In the genomic region with DNA sequence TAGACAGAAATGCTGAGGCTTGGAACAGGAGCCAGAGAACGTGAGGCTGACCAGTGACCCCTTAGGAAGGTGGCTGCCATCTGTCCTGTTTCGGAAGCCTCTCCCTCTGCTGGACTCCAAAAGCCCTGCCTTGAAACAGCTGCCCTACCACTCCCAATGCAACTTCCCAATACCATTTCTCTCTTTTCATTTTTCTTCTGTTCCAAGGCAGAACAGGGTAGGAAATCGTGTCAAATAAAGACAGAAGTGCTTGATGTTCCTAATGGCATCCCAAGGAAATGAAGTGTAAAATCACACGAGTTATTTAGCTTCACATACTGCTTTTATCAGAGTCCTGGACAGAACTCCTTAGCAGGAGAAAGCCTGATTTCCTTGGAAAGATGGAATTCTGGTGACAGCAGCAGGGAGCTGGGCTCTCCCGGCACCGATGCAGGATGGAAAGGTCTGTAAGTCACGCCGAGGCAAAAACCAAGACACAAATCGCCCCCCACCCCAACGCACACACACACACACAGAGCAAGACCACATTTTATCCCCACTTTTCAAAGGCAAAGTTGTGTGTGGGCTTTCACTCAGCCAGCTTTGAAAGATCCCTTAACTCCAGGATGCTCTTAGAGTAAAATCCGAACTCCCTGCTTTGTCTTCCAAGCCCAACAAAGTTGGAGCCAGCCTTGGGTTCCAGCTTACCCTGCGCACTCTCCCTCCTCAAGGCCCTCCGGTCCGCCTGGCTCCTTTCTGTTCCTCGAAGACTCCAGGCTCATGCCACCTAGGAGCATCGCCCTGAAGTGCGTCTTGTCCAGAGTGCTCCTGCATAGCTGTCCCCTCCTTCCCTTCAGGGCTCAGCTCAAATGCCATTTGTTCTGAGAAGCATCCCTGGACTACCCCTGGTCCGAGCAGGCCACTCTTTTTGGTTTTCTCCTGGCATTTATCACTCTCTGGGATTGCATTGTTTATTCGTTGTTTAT, we compare ENCODE assay signal across 19 cellular contexts. TPM values are rescaled to one million over a fixed set of nuclear protein-coding genes. Genes with fewer than 3 reads are reported as not detected.
DNase-seq lines count a peak whose midpoint lies in the region; ATAC-seq lines count a peak whose summit lies in the region.
"Had no signal": no experiment of that assay in that cellular context is flagged by ENCODE, and none has a peak within 500 bp of the region (broad histone marks: within the 10 kb centered on the region; RNA-seq: fewer than 3 reads in every experiment).

No MANE protein-coding gene starts in this region.

- DNase-seq in activated naive CD8-positive, alpha-beta T cell treated with anti-CD3 and anti-CD28 coated beads, Interleukin-2, amount 10 ng/mL, durations not matched to agents 7 days and 5 days: peak; percentile 10
- DNase-seq in activated naive CD8-positive, alpha-beta T cell treated with anti-CD3 and anti-CD28 coated beads, Interleukin-2, amount 50 U/mL, for 24 hours: no peak
- DNase-seq in central memory CD8-positive, alpha-beta T cell (ENCODE audit: low spot score in 2 of 2): no peak
- DNase-seq in mesenteric fat pad (ENCODE audit: low spot score) (peak; percentile 59), glomerular visceral epithelial cell (ENCODE audit: extremely low spot score) (no peak)
- no peak for DNase-seq in stimulated activated CD4-positive, alpha-beta T cell treated with anti-CD3 and anti-CD28 coated beads, Interleukin-15, amount 100 ng/mL, for 24 hours
- DNase-seq: activated CD4-positive, alpha-beta T cell treated with anti-CD3 and anti-CD28 coated beads, Interleukin-2, amount 10 ng/mL, durations not matched to agents 24 days and 14 days; activated gamma-delta T cell treated with Interleukin-2 at 50 U/mL for 16 hours; caudate nucleus; lower lobe of right lung; NCI-H1092 treated with DMSO at 0.1 percent for 48 hours; NCI-H510A; NK-92 treated with Interleukin-12 subunit alpha and Interleukin-12 subunit beta, amount 100 ng/mL, for 24 hours; nucleus accumbens; stimulated activated CD4-positive, alpha-beta T cell treated with anti-CD3 and anti-CD28 coated beads, Interleukin-12 subunit alpha, Interleukin-12 subunit beta, amount 100 ng/mL, for 4 hours; stimulated activated naive CD8-positive, alpha-beta T cell treated with anti-CD3 and anti-CD28 coated beads, Interleukin-15, amount 100 ng/mL, for 72 hours had no signal

- POLR2A ChIA-PET in activated naive CD8-positive, alpha-beta T cell treated with anti-CD3 and anti-CD28 coated beads, Interleukin-2, amount 10 ng/mL, durations not matched to agents 7 days and 5 days (lab: Charles Lee): no interaction called here

- no peaks in the 10 kb centered on the region for H3K9me3 Mint-ChIP-seq in activated naive CD8-positive, alpha-beta T cell treated with anti-CD3 and anti-CD28 coated beads, Interleukin-2, amount 10 ng/mL, durations not matched to agents 7 days and 5 days
- H3K9me3 Mint-ChIP-seq in activated naive CD8-positive, alpha-beta T cell treated with anti-CD3 and anti-CD28 coated beads, Interleukin-2, amount 50 U/mL, for 24 hours: no peaks in the 10 kb centered on the region
- H3K9me3 Mint-ChIP-seq in central memory CD8-positive, alpha-beta T cell: no peaks in the 10 kb centered on the region
- H3K9me3 Mint-ChIP-seq: activated CD4-positive, alpha-beta T cell treated with anti-CD3 and anti-CD28 coated beads, Interleukin-2, amount 10 ng/mL, durations not matched to agents 24 days and 14 days; stimulated activated naive CD8-positive, alpha-beta T cell treated with anti-CD3 and anti-CD28 coated beads, Interleukin-15, amount 100 ng/mL, for 72 hours had no signal

- no peak overlapping the region for H3K4me3 Mint-ChIP-seq in activated naive CD8-positive, alpha-beta T cell treated with anti-CD3 and anti-CD28 coated beads, Interleukin-2, amount 10 ng/mL, durations not matched to agents 7 days and 5 days
- no peak overlapping the region for H3K4me3 Mint-ChIP-seq in activated naive CD8-positive, alpha-beta T cell treated with anti-CD3 and anti-CD28 coated beads, Interleukin-2, amount 50 U/mL, for 24 hours
- no peak overlapping the region for H3K4me3 Mint-ChIP-seq in central memory CD8-positive, alpha-beta T cell
- H3K4me3 Mint-ChIP-seq: activated CD4-positive, alpha-beta T cell treated with anti-CD3 and anti-CD28 coated beads, Interleukin-2, amount 10 ng/mL, durations not matched to agents 24 days and 14 days; stimulated activated naive CD8-positive, alpha-beta T cell treated with anti-CD3 and anti-CD28 coated beads, Interleukin-15, amount 100 ng/mL, for 72 hours had no signal

- no peak overlapping the region for H3K27ac Mint-ChIP-seq in activated naive CD8-positive, alpha-beta T cell treated with anti-CD3 and anti-CD28 coated beads, Interleukin-2, amount 10 ng/mL, durations not matched to agents 7 days and 5 days
- no peak overlapping the region for H3K27ac Mint-ChIP-seq in activated naive CD8-positive, alpha-beta T cell treated with anti-CD3 and anti-CD28 coated beads, Interleukin-2, amount 50 U/mL, for 24 hours
- H3K27ac Mint-ChIP-seq in central memory CD8-positive, alpha-beta T cell (ENCODE audit: low read depth): peak overlapping the region; percentile 12
- H3K27ac Mint-ChIP-seq: activated CD4-positive, alpha-beta T cell treated with anti-CD3 and anti-CD28 coated beads, Interleukin-2, amount 10 ng/mL, durations not matched to agents 24 days and 14 days; CD14-positive monocyte; stimulated activated naive CD8-positive, alpha-beta T cell treated with anti-CD3 and anti-CD28 coated beads, Interleukin-15, amount 100 ng/mL, for 72 hours had no signal

- ATAC-seq in activated naive CD8-positive, alpha-beta T cell treated with anti-CD3 and anti-CD28 coated beads, Interleukin-2, amount 10 ng/mL, durations not matched to agents 7 days and 5 days (ENCODE audit: low read depth): no peak
- no peak for ATAC-seq in activated naive CD8-positive, alpha-beta T cell treated with anti-CD3 and anti-CD28 coated beads, Interleukin-2, amount 50 U/mL, for 24 hours
- ATAC-seq in central memory CD8-positive, alpha-beta T cell (replicated peaks; ENCODE audit: extremely low read depth, poor library complexity, severe bottlenecking): no peak
- no peak for ATAC-seq in HG02798 (IDR thresholded peaks at IDR 0.05; ENCODE audit: poor library complexity, unreplicated experiment)
- ATAC-seq in HG03565 (IDR thresholded peaks at IDR 0.05; ENCODE audit: unreplicated experiment): no peak
- ATAC-seq: lower lobe of right lung; stimulated activated naive CD8-positive, alpha-beta T cell treated with anti-CD3 and anti-CD28 coated beads, Interleukin-15, amount 100 ng/mL, for 72 hours had no signal

- H3K4me1 Mint-ChIP-seq in activated naive CD8-positive, alpha-beta T cell treated with anti-CD3 and anti-CD28 coated beads, Interleukin-2, amount 10 ng/mL, durations not matched to agents 7 days and 5 days: peaks cover 4% of the 10 kb centered on the region
- H3K4me1 Mint-ChIP-seq in activated naive CD8-positive, alpha-beta T cell treated with anti-CD3 and anti-CD28 coated beads, Interleukin-2, amount 50 U/mL, for 24 hours: peaks cover 16% of the 10 kb centered on the region
- no peaks in the 10 kb centered on the region for H3K4me1 Mint-ChIP-seq in central memory CD8-positive, alpha-beta T cell

- H3K36me3 Mint-ChIP-seq in activated naive CD8-positive, alpha-beta T cell treated with anti-CD3 and anti-CD28 coated beads, Interleukin-2, amount 10 ng/mL, durations not matched to agents 7 days and 5 days: no peaks in the 10 kb centered on the region
- no peaks in the 10 kb centered on the region for H3K36me3 Mint-ChIP-seq in activated naive CD8-positive, alpha-beta T cell treated with anti-CD3 and anti-CD28 coated beads, Interleukin-2, amount 50 U/mL, for 24 hours (ENCODE audit: low read depth)
- no peaks in the 10 kb centered on the region for H3K36me3 Mint-ChIP-seq in central memory CD8-positive, alpha-beta T cell (ENCODE audit: insufficient read depth)
- H3K36me3 Mint-ChIP-seq: CD14-positive monocyte had no signal

- peaks cover 16% of the 10 kb centered on the region for H3K27me3 Mint-ChIP-seq in activated naive CD8-positive, alpha-beta T cell treated with anti-CD3 and anti-CD28 coated beads, Interleukin-2, amount 10 ng/mL, durations not matched to agents 7 days and 5 days
- H3K27me3 Mint-ChIP-seq in activated naive CD8-positive, alpha-beta T cell treated with anti-CD3 and anti-CD28 coated beads, Interleukin-2, amount 50 U/mL, for 24 hours: no peaks in the 10 kb centered on the region
- peaks cover 59% of the 10 kb centered on the region for H3K27me3 Mint-ChIP-seq in central memory CD8-positive, alpha-beta T cell

RNA-seq across cellular contexts. Expression of a gene that starts 11.6 kb away (rescaled TPM):
- 100 to 1,000 TPM; 190 to 195 TPM for total RNA-seq in activated naive CD8-positive, alpha-beta T cell treated with anti-CD3 and anti-CD28 coated beads, Interleukin-2, amount 10 ng/mL, durations not matched to agents 7 days and 5 days
- 44.9 TPM for total RNA-seq in mesenteric fat pad

RNA-seq across cellular contexts. Expression of a gene that starts 53.1 kb away (rescaled TPM):
- 10 to 100 TPM; 37.8 to 41.3 TPM for total RNA-seq in activated naive CD8-positive, alpha-beta T cell treated with anti-CD3 and anti-CD28 coated beads, Interleukin-2, amount 10 ng/mL, durations not matched to agents 7 days and 5 days
- 42.3 TPM for total RNA-seq in mesenteric fat pad

Comparison
In these comparisons a context has a peak if more than half of its experiments do, and no peak if none do; other contexts are left out.
1. DNase-seq: peak in activated naive CD8-positive, alpha-beta T cell treated with anti-CD3 and anti-CD28 coated beads, Interleukin-2, amount 10 ng/mL, durations not matched to agents 7 days and 5 days (single experiment) and mesenteric fat pad (single experiment); none in activated naive CD8-positive, alpha-beta T cell treated with anti-CD3 and anti-CD28 coated beads, Interleukin-2, amount 50 U/mL, for 24 hours (single experiment), central memory CD8-positive, alpha-beta T cell (0 of 2), glomerular visceral epithelial cell (single experiment) and stimulated activated CD4-positive, alpha-beta T cell treated with anti-CD3 and anti-CD28 coated beads, Interleukin-15, amount 100 ng/mL, for 24 hours (single experiment).